In the genomic region with DNA sequence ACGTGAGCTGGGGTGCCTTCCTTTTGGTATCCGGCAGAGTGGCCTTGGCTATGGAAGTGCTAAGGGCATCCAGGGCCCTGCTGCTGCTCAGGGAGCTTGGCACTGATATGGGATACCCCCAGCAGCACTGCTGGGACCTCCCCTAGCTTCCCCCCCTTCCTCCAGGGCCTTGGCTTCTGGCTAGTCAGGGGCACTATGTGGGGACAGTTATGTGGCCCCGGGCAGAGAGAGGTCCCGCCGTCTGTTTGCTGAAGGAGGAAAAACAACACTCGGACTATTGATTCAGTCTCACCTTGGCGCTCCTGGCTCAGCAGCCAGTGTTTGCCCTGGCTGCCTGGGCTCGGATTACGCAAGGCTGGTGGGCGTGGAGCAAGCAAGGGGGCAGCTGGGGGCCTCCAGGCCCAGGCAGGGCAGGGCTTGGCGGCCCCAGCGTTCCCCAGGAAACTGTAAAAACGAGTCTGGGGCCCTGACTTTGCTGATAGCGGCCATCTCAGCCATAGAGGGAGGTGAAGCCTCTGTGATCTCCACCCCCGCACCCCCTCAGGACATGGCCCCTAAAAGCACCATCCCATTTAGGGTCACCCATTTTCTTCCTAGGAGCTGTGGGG, we compare ENCODE assay signal across 9 cellular contexts. TPM values are rescaled to one million over a fixed set of nuclear protein-coding genes. Genes with fewer than 3 reads are reported as not detected.
DNase-seq lines count a peak whose midpoint lies in the region; ATAC-seq and TF ChIP-seq lines count a peak whose summit lies in the region.
"Had no signal": no experiment of that assay in that cellular context is flagged by ENCODE, and none has a peak within 500 bp of the region (broad histone marks: within the 10 kb centered on the region; RNA-seq: fewer than 3 reads in every experiment).

No MANE protein-coding gene starts in this region.

- H3K27ac Mint-ChIP-seq in endodermal cell = peak overlapping the region; percentile 78

- H3K27ac ChIP-seq in endodermal cell (ENCODE audit: low read depth, low read length) = no peak overlapping the region

- DNase-seq in HFF-Myc (ENCODE audit: extremely low read depth, low read depth) (no peak), NCI-H774 (lab: John Stamatoyannopoulos, UW) (peak; percentile 37), endodermal cell (peak; percentile 81), retina (peak; percentile 49), D341Med (ENCODE audit: low spot score) (no peak), hippocampal formation (lab: John Stamatoyannopoulos, UW) (no peak), DMS153 (lab: John Stamatoyannopoulos, UW) (no peak)

- peak overlapping the region; percentile 67 for H3K4me3 Mint-ChIP-seq in endodermal cell

- 50 to 52% methylated on average over 11 to 15 of the region's 15 CpGs for WGBS in endodermal cell (ENCODE audit: insufficient coverage in 1 of 2, insufficient read length in 1 of 2), 2 experiments

- no peak overlapping the region for H3K9ac ChIP-seq in endodermal cell (ENCODE audit: extremely low read depth, low read length, poor library complexity, severe bottlenecking)

- H3K9me3 Mint-ChIP-seq in endodermal cell = no peaks in the 10 kb centered on the region

- peak overlapping the region; percentile 19 for H3K4me3 ChIP-seq in HFF-Myc (replicated peaks; ENCODE audit: low read depth, low read length)
- H3K4me3 ChIP-seq in endodermal cell (ENCODE audit: low read length) = peak overlapping the region; percentile 84
- H3K4me3 ChIP-seq: HAP-1 had no signal

- H3K4me1 Mint-ChIP-seq in endodermal cell = peaks cover 42% of the 10 kb centered on the region

- no peaks in the 10 kb centered on the region for H3K27me3 ChIP-seq in endodermal cell (ENCODE audit: control insufficient read depth, insufficient read depth, low read length, poor library complexity, severe bottlenecking)

- peaks cover 33% of the 10 kb centered on the region for H3K4me1 ChIP-seq in endodermal cell (ENCODE audit: control insufficient read depth, insufficient read depth, low read length)

- no peak for ATAC-seq in GM21528 (IDR thresholded peaks at IDR 0.05; ENCODE audit: low FRiP score, unreplicated experiment)

- no peaks in the 10 kb centered on the region for H3K9me3 ChIP-seq in endodermal cell (ENCODE audit: control insufficient read depth, low read length)
- H3K9me3 ChIP-seq: HAP-1 had no signal

- H3K36me3 ChIP-seq in endodermal cell (ENCODE audit: control insufficient read depth, insufficient read depth, low read length) = peaks cover 20% of the 10 kb centered on the region

- TF ChIP-seq CTCF in HFF-Myc (IDR thresholded peaks at IDR 0.05; ENCODE audit: low read depth, low read length, missing control alignments) (no peak), endodermal cell (conservative IDR thresholded peaks at IDR 0.05) (no peak)

- peaks cover 32% of the 10 kb centered on the region for H3K36me3 Mint-ChIP-seq in endodermal cell (ENCODE audit: low read depth)

- H3K27me3 Mint-ChIP-seq in endodermal cell (ENCODE audit: insufficient read depth) = no peaks in the 10 kb centered on the region

RNA-seq across cellular contexts. Expression of gene FURIN, which starts 5.7 kb away (rescaled TPM):
- total RNA-seq in endodermal cell = 100 to 1,000 TPM in 1 of 2 donors, 10 to 100 TPM in 1; 96.3 to 108 TPM
- 25.2 TPM for polyA plus RNA-seq in endodermal cell (2013, experiment 1 of 2)
- polyA plus RNA-seq in endodermal cell (2013, experiment 2 of 2) = 29.1 TPM

RNA-seq across cellular contexts. Expression of gene FES, which starts 10.2 kb away (rescaled TPM):
- 10 to 100 TPM; 25.9 to 29.9 TPM for total RNA-seq in endodermal cell
- 6.0 TPM for polyA plus RNA-seq in endodermal cell (2013, experiment 1 of 2)
- polyA plus RNA-seq in endodermal cell (2013, experiment 2 of 2) = 4.3 TPM

RNA-seq across cellular contexts. Expression of gene MAN2A2, which starts 29.0 kb away (rescaled TPM):
- 10 to 100 TPM; 41.0 to 62.9 TPM for total RNA-seq in endodermal cell
- polyA plus RNA-seq in endodermal cell (2013, experiment 1 of 2) = 43.7 TPM
- 41.1 TPM for polyA plus RNA-seq in endodermal cell (2013, experiment 2 of 2)

RNA-seq across cellular contexts. Expression of gene HDDC3, which starts 58.2 kb away (rescaled TPM):
- total RNA-seq in endodermal cell = 10 to 100 TPM; 15.3 to 21.5 TPM
- 18.1 TPM for polyA plus RNA-seq in endodermal cell (2013, experiment 1 of 2)
- polyA plus RNA-seq in endodermal cell (2013, experiment 2 of 2) = 14.4 TPM

Comparison
In these comparisons a context has a peak if more than half of its experiments do, and no peak if none do; other contexts are left out.
1. DNase-seq: peak in NCI-H774 (single experiment), endodermal cell (single experiment) and retina (single experiment); none in HFF-Myc (single experiment), D341Med (single experiment), hippocampal formation (0 of 2) and DMS153 (single experiment).